ENCODE assay signal across 8 cellular contexts in genomic region chr19:33177417-33177976, GRCh38. TPM values are rescaled to one million over a fixed set of nuclear protein-coding genes. Genes with fewer than 3 reads are reported as not detected.
DNase-seq lines count a peak whose midpoint lies in the region; ATAC-seq, FAIRE-seq and TF ChIP-seq lines count a peak whose summit lies in the region.

No MANE protein-coding gene starts in this region.

- H3K4me1 ChIP-seq in A549 (peaks cover 13% of the 10 kb centered on the region), ES-I3 (ENCODE audit: insufficient read depth, low read length) (peaks cover 6% of the 10 kb centered on the region; the same call in 1 of the 2 replicates), endocrine pancreas (ENCODE audit: control insufficient read depth, insufficient read depth, low read length) (no peaks in the 10 kb centered on the region)

- H3K27ac ChIP-seq in A549 = peak overlapping the region; percentile 50 to 77
- peak overlapping the region; percentile 86 for H3K27ac ChIP-seq in neural cell (ENCODE audit: low read length)

- POLR2A ChIA-PET in A549 (lab: Yijun Ruan, JAX) = interaction anchor here (0.6 to 3.1 kb wide), 33 partner anchors 8 to 618 kb away, joined by 3 to 28 read pairs (median 5); partner anchors contain the start of genes ANKRD27, CEBPA, CEBPG and CEP89

- H3K9me3 ChIP-seq in A549 (no peaks in the 10 kb centered on the region), ES-I3 (ENCODE audit: control insufficient read depth, insufficient read depth, low read length) (no peaks in the 10 kb centered on the region), endocrine pancreas (ENCODE audit: control insufficient read depth, low read length) (no peaks in the 10 kb centered on the region), neural cell (ENCODE audit: low read length) (no peaks in the 10 kb centered on the region)

- peak overlapping the region; percentile 42 for H2AFZ ChIP-seq in neural cell (ENCODE audit: low read depth, low read length)

- H3K79me2 ChIP-seq in neural cell (replicated peaks; ENCODE audit: insufficient read depth, low read length) = no peaks in the 10 kb centered on the region

- DNase-seq in A549 (ENCODE audit: low read depth in 1 of 2, low spot score in 1 of 2) = peak; percentile 88 to 94
- DNase-seq in SK-N-DZ (ENCODE audit: low spot score) = peak; percentile 81
- no peak for DNase-seq in mucosa of gallbladder (ENCODE audit: low spot score)
- no peak for DNase-seq in AML-193 (lab: John Stamatoyannopoulos, UW)

- no peaks in the 10 kb centered on the region for H3K27me3 ChIP-seq in endocrine pancreas (ENCODE audit: control insufficient read depth, insufficient read depth, low read length)
- H3K27me3 ChIP-seq in neural cell (ENCODE audit: insufficient read depth, low read depth, low read length) = no peaks in the 10 kb centered on the region

- TF ChIP-seq EP300 in A549 (IDR thresholded peaks at IDR 0.05) (no peak), neural cell (conservative IDR thresholded peaks at IDR 0.05; ENCODE audit: poor library complexity, severe bottlenecking) (no peak)

- no peaks in the 10 kb centered on the region for H3K9me2 ChIP-seq in neural cell (ENCODE audit: insufficient read depth, low read length)

- 2% methylated on average over 36 of the region's 38 CpGs for WGBS in A549 (ENCODE audit: missing lambda C conversion rate)

- H3K4me3 ChIP-seq in A549 (peak overlapping the region; percentile 53), endocrine pancreas (ENCODE audit: control insufficient read depth, insufficient read depth, low read length) (peak overlapping the region; percentile 83), neural cell (ENCODE audit: low read length) (peak overlapping the region; percentile 98)

- ATAC-seq in A549 = peak; percentile 65 to 66
- ATAC-seq in HG03066 (IDR thresholded peaks at IDR 0.05; ENCODE audit: low read depth, unreplicated experiment) = peak; percentile 8

- peak; percentile 40; the same call in 2 of the 3 replicates for TF ChIP-seq CTCF in A549 (IDR thresholded peaks at IDR 0.05)
- TF ChIP-seq CTCF in neural cell (IDR thresholded peaks at IDR 0.05; ENCODE audit: poor library complexity, severe bottlenecking) = peak; percentile 83

- CTCF ChIA-PET in A549 (lab: Yijun Ruan, JAX) = interaction anchor here (0.5 to 16.8 kb wide), 37 partner anchors 13 to 1105 kb away, joined by 3 to 279 read pairs (median 4); partner anchors contain the start of genes CEP89, FAAP24, LRP3 and WDR88

- H3F3A ChIP-seq in neural cell (ENCODE audit: insufficient read depth, low read length, poor library complexity, severe bottlenecking) = no peaks in the 10 kb centered on the region

- FAIRE-seq in A549 (lab: Jason Lieb, UNC) = peak; percentile 43

- H3K36me3 ChIP-seq in ES-I3 (ENCODE audit: insufficient read depth, low read length) = no peaks in the 10 kb centered on the region
- no peaks in the 10 kb centered on the region for H3K36me3 ChIP-seq in endocrine pancreas (ENCODE audit: control insufficient read depth, insufficient read depth, low read length)
- H3K36me3 ChIP-seq in neural cell (ENCODE audit: insufficient read depth, low read length) = no peaks in the 10 kb centered on the region

- H3K9ac ChIP-seq in ES-I3 (ENCODE audit: low read depth, low read length) (peak overlapping the region; percentile 92), endocrine pancreas (ENCODE audit: control insufficient read depth, insufficient read depth, low read length) (peak overlapping the region; percentile 89), neural cell (ENCODE audit: low read length) (peak overlapping the region; percentile 84)

- H3K4me2 ChIP-seq in A549 (peak overlapping the region; percentile 95), neural cell (ENCODE audit: low read length) (peak overlapping the region; percentile 62)

- TF ChIP-seq POLR2A in A549 (IDR thresholded peaks at IDR 0.05; ENCODE audit: low read length) = no peak; the same call in 1 of the 2 replicates

- TF ChIP-seq RAD21 in A549 (conservative IDR thresholded peaks at IDR 0.05 in 1 of 2, IDR thresholded peaks at IDR 0.05 in 1 of 2) = peak in 1 of 2 experiments; percentile 34; a peak in 2 of 5 replicates
- peak; percentile 58 for TF ChIP-seq RAD21 in neural cell (conservative IDR thresholded peaks at IDR 0.05)

- no peaks in the 10 kb centered on the region for H4K20me1 ChIP-seq in neural cell (ENCODE audit: insufficient read depth)

TF ChIP-seq in A549, 52 proteins besides CTCF, POLR2A, EP300 and RAD21 (continues in another document):
- TF ChIP-seq HOXB5 (CRISPR knock-in tag; IDR thresholded peaks at IDR 0.05) = peak; percentile 76
- TF ChIP-seq ZFP36 (IDR thresholded peaks at IDR 0.05; ENCODE audit: borderline replicate concordance, partially characterized antibody) = no peak
- peak; percentile 82 for TF ChIP-seq E2F6 (IDR thresholded peaks at IDR 0.05; ENCODE audit: borderline replicate concordance, low read depth)
- TF ChIP-seq ATOH8 (CRISPR knock-in tag; IDR thresholded peaks at IDR 0.05; ENCODE audit: low read depth) = peak; percentile 58; the same call in 1 of the 2 replicates
- TF ChIP-seq RARB (CRISPR knock-in tag; IDR thresholded peaks at IDR 0.05) = 0 out of 2 replicates have a peak, but pooled peaks have one; percentile 24

TF ChIP-seq in neural cell, 6 proteins besides CTCF, POLR2A, EP300 and RAD21:
- TF ChIP-seq POLR2AphosphoS5 (IDR thresholded peaks at IDR 0.05) (peak; percentile 9), REST (IDR thresholded peaks at IDR 0.05; ENCODE audit: borderline replicate concordance) (no peak), MXI1 (conservative IDR thresholded peaks at IDR 0.05; ENCODE audit: poor library complexity, severe bottlenecking) (peak; percentile 73), SMC3 (conservative IDR thresholded peaks at IDR 0.05; ENCODE audit: poor library complexity) (peak; percentile 64), EZH2 (IDR thresholded peaks at IDR 0.05; ENCODE audit: borderline replicate concordance, insufficient read depth, low read length, poor library complexity, severe bottlenecking) (no peak), TAF1 (IDR thresholded peaks at IDR 0.05; ENCODE audit: low read depth) (peak; percentile 16)

RNA-seq across cellular contexts. Expression of gene LRP3, which starts 16.6 kb away (rescaled TPM):
- polyA plus RNA-seq in A549 (2011; rRNA removed) (10.9 and 16.1 TPM in 2 replicates), A549 (2017; fragmentation: RNase III; extraction: RNeasy Plus Mini Kit Qiagen cat#74134 plus additional on column Dnase treatment) (22.7 to 25.1 TPM (median 24.5 TPM) in 3 replicates), neural cell (60.1 and 78.4 TPM in 2 replicates)
- 26.6 and 50.9 TPM in 2 replicates for polyA plus RNA-seq in A549 (2012; cell fraction: cytosol; rRNA removed)
- 46.0 and 78.2 TPM in 2 replicates for polyA plus RNA-seq in A549 (2012; cell fraction: nucleus; rRNA removed)
- 6.1 and 12.6 TPM in 2 replicates for polyA minus RNA-seq in A549 (2011; rRNA and poly(A)+ RNA removed)
- polyA plus RNA-seq in SK-N-DZ (2014; cell fraction: cytosol; rRNA removed) = 80.6 and 90.7 TPM in 2 replicates
- 105 and 139 TPM in 2 replicates for polyA plus RNA-seq in SK-N-DZ (2014; cell fraction: nucleus; rRNA removed)
- polyA minus RNA-seq in neural cell = 81.3 and 96.9 TPM in 2 replicates
- 25.7 TPM for total RNA-seq in mucosa of gallbladder

RNA-seq across cellular contexts. Expression of gene WDR88, which starts 45.6 kb away (rescaled TPM):
- 0.04 and 0.07 TPM in 2 replicates for polyA plus RNA-seq in A549 (2011; rRNA removed)
- 0.06 TPM in 1 of 2 replicates, not detected in the other for polyA plus RNA-seq in A549 (2012; cell fraction: cytosol; rRNA removed)
- 0.12 TPM in 1 of 2 replicates, not detected in the other for polyA plus RNA-seq in A549 (2012; cell fraction: nucleus; rRNA removed)
- polyA plus RNA-seq in A549 (2017; fragmentation: RNase III; extraction: RNeasy Plus Mini Kit Qiagen cat#74134 plus additional on column Dnase treatment) = not detected in 3 replicates
- 0.25 TPM in 1 of 2 replicates, not detected in the other for polyA minus RNA-seq in A549 (2011; rRNA and poly(A)+ RNA removed)
- polyA plus RNA-seq in SK-N-DZ (2014; cell fraction: cytosol; rRNA removed) = not detected in 2 replicates
- not detected in 2 replicates for polyA plus RNA-seq in SK-N-DZ (2014; cell fraction: nucleus; rRNA removed)
- polyA plus RNA-seq in neural cell = 0.35 TPM in 1 of 2 replicates, not detected in the other
- polyA minus RNA-seq in neural cell = not detected in 2 replicates
- not detected for total RNA-seq in mucosa of gallbladder

RNA-seq across cellular contexts. Expression of gene SLC7A10, which starts 48.2 kb away (rescaled TPM):
- polyA plus RNA-seq in A549 (2011; rRNA removed) (0.05 and 0.13 TPM in 2 replicates), A549 (2017; fragmentation: RNase III; extraction: RNeasy Plus Mini Kit Qiagen cat#74134 plus additional on column Dnase treatment) (0.13 to 0.26 TPM (median 0.20 TPM) in 3 replicates), neural cell (not detected in 2 replicates)
- polyA plus RNA-seq in A549 (2012; cell fraction: cytosol; rRNA removed) = 0.12 and 0.13 TPM in 2 replicates
- 0.50 and 0.77 TPM in 2 replicates for polyA plus RNA-seq in A549 (2012; cell fraction: nucleus; rRNA removed)
- 0.15 and 0.58 TPM in 2 replicates for polyA minus RNA-seq in A549 (2011; rRNA and poly(A)+ RNA removed)
- not detected in 2 replicates for polyA plus RNA-seq in SK-N-DZ (2014; cell fraction: cytosol; rRNA removed)
- polyA plus RNA-seq in SK-N-DZ (2014; cell fraction: nucleus; rRNA removed) = 0.52 TPM in 1 of 2 replicates, not detected in the other
- polyA minus RNA-seq in neural cell = not detected in 2 replicates
- total RNA-seq in mucosa of gallbladder = not detected

Comparison
In these comparisons a context has a peak if more than half of its experiments do, and no peak if none do; other contexts are left out.
1. DNase-seq: peak in A549 (2 of 2) and SK-N-DZ (single experiment); none in mucosa of gallbladder (single experiment) and AML-193 (0 of 2).
2. Peak in every context shown above with its lines, with median percentiles within 50 percentile points of each other: H3K4me3 ChIP-seq and H3K9ac ChIP-seq.